ENCODE assay signal across 1 cellular context in the genomic region with DNA sequence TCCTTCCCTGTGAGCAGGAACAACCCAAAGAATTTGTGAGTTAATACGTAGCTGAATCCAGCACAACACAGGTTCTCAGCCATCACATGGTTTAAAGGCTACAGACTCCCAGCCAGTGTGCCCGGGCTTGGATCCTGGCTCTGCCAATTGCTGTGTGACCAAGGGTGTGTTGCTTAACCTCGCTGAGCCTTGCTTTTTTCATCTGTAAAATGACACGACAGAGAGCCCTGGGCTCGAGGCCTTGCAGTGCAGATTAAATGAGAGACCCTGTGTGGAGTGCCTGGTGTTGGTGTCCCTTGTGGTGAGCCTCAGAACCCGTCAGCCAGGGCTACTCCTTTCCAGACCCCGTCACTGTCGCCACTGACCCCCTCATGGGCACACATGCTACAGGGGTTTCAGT.
A peak's percentile ranks its signal among the peaks of the same experiment; 100 is the strongest.
TF ChIP-seq lines count a peak whose summit lies in the region.

No MANE protein-coding gene starts in this region.

TF ChIP-seq in HepG2, 621 proteins besides CTCF, POLR2A, EP300 and RAD21:
- TF ChIP-seq, protein P1, sequence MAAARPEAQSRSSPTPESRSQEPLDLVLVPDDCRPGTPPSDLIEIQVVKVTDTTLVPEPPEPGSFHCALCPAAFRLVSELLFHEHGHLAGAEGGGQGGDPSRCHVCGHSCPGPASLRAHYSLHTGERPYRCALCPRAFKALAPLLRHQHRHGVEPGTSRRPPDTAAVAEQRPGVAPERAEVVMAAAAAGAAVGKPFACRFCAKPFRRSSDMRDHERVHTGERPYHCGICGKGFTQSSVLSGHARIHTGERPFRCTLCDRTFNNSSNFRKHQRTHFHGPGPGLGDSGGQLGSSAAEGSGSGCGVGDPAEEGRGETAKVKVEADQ (CRISPR knock-in tag; IDR thresholded peaks at IDR 0.05; ENCODE audit: borderline replicate concordance), result no peak
- TF ChIP-seq MAF1 (CRISPR knock-in tag; IDR thresholded peaks at IDR 0.05; ENCODE audit: borderline replicate concordance) (no peak), HINFP (CRISPR knock-in tag; IDR thresholded peaks at IDR 0.05; ENCODE audit: low read depth) (no peak), ZNF768 (CRISPR knock-in tag; IDR thresholded peaks at IDR 0.05) (peak; percentile 89), BRF2 (CRISPR knock-in tag; IDR thresholded peaks at IDR 0.05) (no peak), SSRP1 (CRISPR knock-in tag; IDR thresholded peaks at IDR 0.05) (no peak)
